In genomic region chr13:111177081-111177711, GRCh38 we compare ENCODE assay signal across 9 cellular contexts.
A peak's percentile ranks its signal among the peaks of the same experiment; 100 is the strongest.
DNase-seq lines count a peak whose midpoint lies in the region; ATAC-seq lines count a peak whose summit lies in the region.
"Had no signal": no experiment of that assay in that cellular context is flagged by ENCODE, and none has a peak within 500 bp of the region (broad histone marks: within the 10 kb centered on the region; RNA-seq: fewer than 3 reads in every experiment).

No MANE protein-coding gene starts in this region.

- DNase-seq in Daoy (ENCODE audit: low read depth) (peak; percentile 9), NCI-H1436 treated with DMSO at 0.1 percent for 48 hours (lab: John Stamatoyannopoulos, UW) (no peak), HuH-7 (ENCODE audit: low spot score) (no peak), mesenteric fat pad (ENCODE audit: low spot score) (no peak)
- DNase-seq in effector memory CD4-positive, alpha-beta T cell: peak; percentile 55 to 68 (median 61)
- DNase-seq in naive thymus-derived CD4-positive, alpha-beta T cell: peak in 8 of 9 donors; percentile 33 to 81 (median 79)

- POLR2A ChIA-PET in naive thymus-derived CD4-positive, alpha-beta T cell (lab: Charles Lee): interaction anchor here (0.9 to 2.2 kb wide), 5 partner anchors 9 to 23 kb away, joined by 3 to 8 read pairs (median 5); no protein-coding TSS in a partner anchor

- peak overlapping the region; percentile 71 for H3K4me3 Mint-ChIP-seq in T-helper 1 cell treated with Interleukin-12 subunit alpha and Interleukin-12 subunit beta and Interleukin-4 antibody, amounts not matched to agents 30 μg/mL and 1 μg/mL, for 36 hours
- peak overlapping the region; percentile 53 to 88 (median 78) for H3K4me3 Mint-ChIP-seq in naive thymus-derived CD4-positive, alpha-beta T cell

- peak overlapping the region; percentile 94 for H3K27ac Mint-ChIP-seq in T-helper 1 cell treated with Interleukin-12 subunit alpha and Interleukin-12 subunit beta and Interleukin-4 antibody, amounts not matched to agents 30 μg/mL and 1 μg/mL, for 36 hours
- peak overlapping the region; percentile 92 to 100 (median 96) for H3K27ac Mint-ChIP-seq in naive thymus-derived CD4-positive, alpha-beta T cell

- no peak overlapping the region for H3K4me3 ChIP-seq in effector memory CD4-positive, alpha-beta T cell (ENCODE audit: insufficient read depth, low read depth, low read length, poor library complexity, severe bottlenecking)
- no peak overlapping the region for H3K4me3 ChIP-seq in naive thymus-derived CD4-positive, alpha-beta T cell (ENCODE audit: low read length)

- peaks cover 12% of the 10 kb centered on the region for H3K9me3 Mint-ChIP-seq in T-helper 1 cell treated with Interleukin-12 subunit alpha and Interleukin-12 subunit beta and Interleukin-4 antibody, amounts not matched to agents 30 μg/mL and 1 μg/mL, for 36 hours
- peaks cover 0 to 13% (median 0%) of the 10 kb centered on the region in 11 donors for H3K9me3 Mint-ChIP-seq in naive thymus-derived CD4-positive, alpha-beta T cell

- H3K36me3 Mint-ChIP-seq in T-helper 1 cell treated with Interleukin-12 subunit alpha and Interleukin-12 subunit beta and Interleukin-4 antibody, amounts not matched to agents 30 μg/mL and 1 μg/mL, for 36 hours (ENCODE audit: low read depth): peaks cover 62% of the 10 kb centered on the region
- H3K36me3 Mint-ChIP-seq in naive thymus-derived CD4-positive, alpha-beta T cell: peaks cover 0 to 64% (median 4%) of the 10 kb centered on the region in 5 donors

- no peaks in the 10 kb centered on the region for H3K27me3 ChIP-seq in effector memory CD4-positive, alpha-beta T cell (replicated peaks; ENCODE audit: control insufficient read depth, insufficient read depth, low read length, poor library complexity, severe bottlenecking)
- no peaks in the 10 kb centered on the region for H3K27me3 ChIP-seq in naive thymus-derived CD4-positive, alpha-beta T cell (ENCODE audit: control insufficient read depth in 2 of 2, insufficient read depth in 2 of 2, low read length in 2 of 2)

- peaks cover 8% of the 10 kb centered on the region for H3K36me3 ChIP-seq in effector memory CD4-positive, alpha-beta T cell (ENCODE audit: control insufficient read depth, insufficient read depth, low read length)
- peaks cover 0 to 5% (median 0%) of the 10 kb centered on the region in 3 experiments for H3K36me3 ChIP-seq in naive thymus-derived CD4-positive, alpha-beta T cell (ENCODE audit: control insufficient read depth in 2 of 3, insufficient read depth in 3 of 3, low read length in 3 of 3)

- H3K4me1 ChIP-seq in effector memory CD4-positive, alpha-beta T cell (ENCODE audit: control insufficient read depth, insufficient read depth, low read length, poor library complexity, severe bottlenecking): peaks cover 47% of the 10 kb centered on the region
- H3K4me1 ChIP-seq in naive thymus-derived CD4-positive, alpha-beta T cell (ENCODE audit: control insufficient read depth in 2 of 2, insufficient read depth in 2 of 2, low read length in 2 of 2): peaks cover 6 to 77% of the 10 kb centered on the region in 2 donors

- no peaks in the 10 kb centered on the region for H3K27me3 Mint-ChIP-seq in T-helper 1 cell treated with Interleukin-12 subunit alpha and Interleukin-12 subunit beta and Interleukin-4 antibody, amounts not matched to agents 30 μg/mL and 1 μg/mL, for 36 hours (ENCODE audit: low read depth)
- no peaks in the 10 kb centered on the region for H3K27me3 Mint-ChIP-seq in naive thymus-derived CD4-positive, alpha-beta T cell

- ATAC-seq in HG02759 (IDR thresholded peaks at IDR 0.05; ENCODE audit: unreplicated experiment): peak; percentile 73
- ATAC-seq in naive thymus-derived CD4-positive, alpha-beta T cell: peak; percentile 90
- ATAC-seq: HCT116 had no signal

- H3K4me1 Mint-ChIP-seq in T-helper 1 cell treated with Interleukin-12 subunit alpha and Interleukin-12 subunit beta and Interleukin-4 antibody, amounts not matched to agents 30 μg/mL and 1 μg/mL, for 36 hours (ENCODE audit: low read depth): peaks cover 56% of the 10 kb centered on the region
- peaks cover 61 to 96% (median 89%) of the 10 kb centered on the region in 7 donors for H3K4me1 Mint-ChIP-seq in naive thymus-derived CD4-positive, alpha-beta T cell

- H3K9me3 ChIP-seq in effector memory CD4-positive, alpha-beta T cell (ENCODE audit: control insufficient read depth, low read length): no peaks in the 10 kb centered on the region
- no peaks in the 10 kb centered on the region for H3K9me3 ChIP-seq in naive thymus-derived CD4-positive, alpha-beta T cell (ENCODE audit: control insufficient read depth in 2 of 3, low read length in 3 of 3)

- intact Hi-C loops in naive thymus-derived CD4-positive, alpha-beta T cell (cut with micrococcal nuclease): loop anchor here (1.0 kb wide), 2 partner anchors 24 to 46 kb away; no protein-coding TSS in a partner anchor

- CTCF ChIA-PET in naive thymus-derived CD4-positive, alpha-beta T cell (lab: Charles Lee): interaction anchor here (1.4 kb wide), 1 partner anchor 11 kb away, joined by 4 read pairs; no protein-coding TSS in a partner anchor

- H3K27ac ChIP-seq in effector memory CD4-positive, alpha-beta T cell (ENCODE audit: insufficient read depth, low read length, poor library complexity, severe bottlenecking): peak overlapping the region; percentile 64
- H3K27ac ChIP-seq in naive thymus-derived CD4-positive, alpha-beta T cell (ENCODE audit: low read depth, low read length): peak overlapping the region; percentile 75

Comparison
In these comparisons a context has a peak if more than half of its experiments do, and no peak if none do; other contexts are left out.
1. DNase-seq: peak in Daoy (single experiment), effector memory CD4-positive, alpha-beta T cell (3 of 3) and naive thymus-derived CD4-positive, alpha-beta T cell (8 of 9); none in NCI-H1436 treated with DMSO at 0.1 percent for 48 hours (single experiment), HuH-7 (single experiment) and mesenteric fat pad (single experiment).